Comparison of ENCODE assay signal across 8 cellular contexts in genomic region chr7:129952164-129952652, GRCh38. TPM values are rescaled to one million over a fixed set of nuclear protein-coding genes. Genes with fewer than 3 reads are reported as not detected.
DNase-seq lines count a peak whose midpoint lies in the region; ATAC-seq, FAIRE-seq and TF ChIP-seq lines count a peak whose summit lies in the region.

No MANE protein-coding gene starts in this region.

- no peak for FAIRE-seq in H1 (lab: Jason Lieb, UNC)
- FAIRE-seq in D721Med (lab: Jason Lieb, UNC) = no peak

- peak; percentile 9 for ATAC-seq in HG03565 (IDR thresholded peaks at IDR 0.05; ENCODE audit: unreplicated experiment)

- H3K9ac ChIP-seq in H1 (replicated peaks in 1 of 4; ENCODE audit: extremely low read depth in 1 of 4, low read depth in 3 of 4, low read length in 3 of 4) = peak overlapping the region; percentile 73 to 84 (median 75)

- H2AFZ ChIP-seq in H1 (ENCODE audit: low read length) = no peak overlapping the region

- no peak overlapping the region for H3K4ac ChIP-seq in H1 (replicated peaks; ENCODE audit: insufficient read length, low read depth, low read length)

- no peak for TF ChIP-seq POLR2A in H1 (IDR thresholded peaks at IDR 0.05; ENCODE audit: control extremely low read depth in 1 of 2, low read depth in 2 of 2, low read length in 2 of 2)

- H3K9me3 Mint-ChIP-seq in Caco-2 (ENCODE audit: unreplicated experiment) = no peaks in the 10 kb centered on the region

- peaks cover 16% of the 10 kb centered on the region for H3K23me2 ChIP-seq in H1 (ENCODE audit: low read depth, low read length)

- H2BK12ac ChIP-seq in H1 (ENCODE audit: low read depth, low read length) = no peak overlapping the region

- peak overlapping the region; percentile 80 for H3K4me3 ChIP-seq in Caco-2 (ENCODE audit: low read depth, low read length)
- H3K4me3 ChIP-seq in WI38 (ENCODE audit: low read depth, low read length) = peak overlapping the region; percentile 97
- H3K4me3 ChIP-seq in H1 (ENCODE audit: extremely low read depth in 1 of 4, insufficient read depth in 2 of 4, low read depth in 3 of 4, low read length in 4 of 4) = peak overlapping the region; percentile 70 to 94 (median 83)

- peaks cover 17 to 50% of the 10 kb centered on the region in 2 experiments for H3K79me2 ChIP-seq in H1 (ENCODE audit: control insufficient read depth in 1 of 2, insufficient read depth in 2 of 2, low read length in 2 of 2)

- H3K27me3 ChIP-seq in Caco-2 (replicated peaks; ENCODE audit: control insufficient read depth, insufficient read depth, low read length) (no peaks in the 10 kb centered on the region), H1 (replicated peaks in 1 of 4; ENCODE audit: control insufficient read depth in 3 of 4, extremely low read depth in 1 of 4, insufficient read depth in 3 of 4, low read length in 3 of 4) (no peaks in the 10 kb centered on the region)

- H4K5ac ChIP-seq in H1 (ENCODE audit: insufficient read length, low read depth, low read length) = no peak overlapping the region

- WGBS in H1 (ENCODE audit: extremely low coverage in 1 of 2, insufficient coverage in 1 of 2, insufficient read length in 1 of 2, insufficient replicate concordance in 2 of 2, low coverage in 1 of 2, low lambda C conversion rate in 2 of 2, missing lambda C conversion rate in 1 of 2), 2 experiments = 1% methylated on average over 26 of the region's 40 CpGs; no CpG with 5 or more reads in 1 of the 2 experiments

- H4K8ac ChIP-seq in H1 (ENCODE audit: extremely low read depth, insufficient read depth, low read length) = peak overlapping the region; percentile 64

- intact Hi-C loops in Caco-2 (cut with micrococcal nuclease; ENCODE audit: unreplicated experiment) = no loop called here

- H3K23ac ChIP-seq in H1 (ENCODE audit: insufficient read length) = no peak overlapping the region

- peaks cover 2 to 3% of the 10 kb centered on the region in 2 experiments for H4K20me1 ChIP-seq in H1 (replicated peaks in 1 of 2; ENCODE audit: control insufficient read depth in 1 of 2, insufficient read depth in 2 of 2, low read length in 2 of 2)

- H4K91ac ChIP-seq in H1 (replicated peaks; ENCODE audit: insufficient read length, low read length) = no peak overlapping the region

- H3K27ac ChIP-seq in H1 (ENCODE audit: low read depth, low read length) = peak overlapping the region; percentile 61

- no peak overlapping the region for H2AK5ac ChIP-seq in H1 (ENCODE audit: low read depth, low read length)

- H2BK120ac ChIP-seq in H1 (replicated peaks; ENCODE audit: low read depth, low read length) = no peak overlapping the region

- no peaks in the 10 kb centered on the region for H3K27me3 Mint-ChIP-seq in Caco-2 (ENCODE audit: insufficient read depth, unreplicated experiment)

- H3K36me3 ChIP-seq in Caco-2 (ENCODE audit: control insufficient read depth, insufficient read depth, low read length) = no peaks in the 10 kb centered on the region
- no peaks in the 10 kb centered on the region for H3K36me3 ChIP-seq in H1 (ENCODE audit: control insufficient read depth in 2 of 4, insufficient read depth in 4 of 4, low read length in 3 of 4)

- DNase-seq in Caco-2 (peak; percentile 36 to 55), GM20000 (ENCODE audit: low spot score) (peak; percentile 46), H1 (ENCODE audit: low read depth in 1 of 2, low spot score in 2 of 2) (peak in 1 of 2 experiments; percentile 70), mesenteric fat pad (ENCODE audit: low spot score) (peak; percentile 88), superior temporal gyrus (ENCODE audit: extremely low spot score) (peak; percentile 71), D721Med (ENCODE audit: insufficient read length, low spot score) (no peak)

- no TSS peak for BruUV-seq in Caco-2 (replicated peaks; lab: Mats Ljungman, UMichigan)

- 0 out of 4 replicates have a peak, but pooled peaks of 1 of the 2 experiments have one; percentile 5 for TF ChIP-seq RAD21 in H1 (IDR thresholded peaks at IDR 0.05 in 1 of 2, conservative IDR thresholded peaks at IDR 0.05 in 1 of 2; ENCODE audit: low read depth in 2 of 2, low read length in 2 of 2)

- H3K4me2 ChIP-seq in H1 (ENCODE audit: insufficient read depth in 1 of 2, low read depth in 2 of 2, low read length in 2 of 2) = peak overlapping the region; percentile 93 to 96

- H3K9me3 ChIP-seq in Caco-2 (no peaks in the 10 kb centered on the region), H1 (ENCODE audit: insufficient read depth in 2 of 2, low read depth in 1 of 2, low read length in 1 of 2) (no peaks in the 10 kb centered on the region)

- no peak for TF ChIP-seq CTCF in Caco-2 (IDR thresholded peaks at IDR 0.05; ENCODE audit: insufficient read depth in 1 of 2, low read depth in 1 of 2, low read length in 1 of 2, severe bottlenecking in 1 of 2, unreplicated experiment in 1 of 2)
- no peak for TF ChIP-seq CTCF in GM20000 (IDR thresholded peaks at IDR 0.05; ENCODE audit: extremely low read depth, missing control alignments)
- no peak for TF ChIP-seq CTCF in WI38 (IDR thresholded peaks at IDR 0.05; ENCODE audit: low read depth, low read length)
- TF ChIP-seq CTCF in H1 (IDR thresholded peaks at IDR 0.05; ENCODE audit: control extremely low read depth in 1 of 3, insufficient read depth in 1 of 3, low read depth in 1 of 3, low read length in 3 of 3) = no peak
- no peak for TF ChIP-seq CTCF in D721Med (IDR thresholded peaks at IDR 0.05; ENCODE audit: insufficient read depth, missing control alignments)

- no peak overlapping the region for H3K4me3 Mint-ChIP-seq in Caco-2 (ENCODE audit: unreplicated experiment)

- H3K4me1 Mint-ChIP-seq in Caco-2 (ENCODE audit: low read depth, unreplicated experiment) = peaks cover 8% of the 10 kb centered on the region

- H3K36me3 Mint-ChIP-seq in Caco-2 (ENCODE audit: insufficient read depth, unreplicated experiment) = peaks cover 14% of the 10 kb centered on the region

- no peak overlapping the region; the same call in 1 of the 2 replicates for H2BK5ac ChIP-seq in H1 (ENCODE audit: low read depth, low read length)

- peak overlapping the region; percentile 39; the same call in 1 of the 2 replicates for H3K18ac ChIP-seq in H1 (ENCODE audit: extremely low read depth, low read length)

- H2BK20ac ChIP-seq in H1 (ENCODE audit: low read length) = no peak overlapping the region

- POLR2A ChIA-PET in Caco-2 (lab: Charles Lee) (interaction anchor here (0.7 kb wide), 1 partner anchor 18 kb away, joined by 3 read pairs; no protein-coding TSS in a partner anchor), H1 (lab: Charles Lee; ENCODE audit: partially characterized antibody) (interaction anchor here (0.9 to 1.8 kb wide), 9 partner anchors 9 to 171 kb away, joined by 3 to 8 read pairs (median 5); no protein-coding TSS in a partner anchor)

- CTCF ChIA-PET in Caco-2 (lab: Charles Lee) (interaction anchor here (0.5 to 1.3 kb wide), 5 partner anchors 59 to 806 kb away, joined by 3 to 6 read pairs (median 3); no protein-coding TSS in a partner anchor), H1 (lab: Charles Lee; ENCODE audit: partially characterized antibody) (interaction anchor here (1.0 to 2.3 kb wide), 6 partner anchors 48 to 128 kb away, joined by 4 to 6 read pairs (median 5); no protein-coding TSS in a partner anchor)

- H3K56ac ChIP-seq in H1 (replicated peaks; ENCODE audit: insufficient read length, low read depth, low read length) = no peak overlapping the region

- H3K14ac ChIP-seq in H1 (ENCODE audit: insufficient read length) = no peak overlapping the region

- peaks cover 5% of the 10 kb centered on the region for H3K79me1 ChIP-seq in H1 (ENCODE audit: low read depth, low read length)

- TF ChIP-seq EP300 in H1 (IDR thresholded peaks at IDR 0.05; ENCODE audit: borderline replicate concordance in 1 of 2, low read depth in 2 of 2, low read length in 2 of 2) = no peak

- H3K27ac Mint-ChIP-seq in Caco-2 (ENCODE audit: unreplicated experiment) = peak overlapping the region; percentile 93

- no peak overlapping the region for H2BK15ac ChIP-seq in H1 (ENCODE audit: low read length)

- H3K4me1 ChIP-seq in Caco-2 (peaks cover 27% of the 10 kb centered on the region), H1 (replicated peaks in 1 of 4; ENCODE audit: control insufficient read depth in 3 of 4, insufficient read depth in 4 of 4, low read length in 3 of 4) (peaks cover 0 to 4% (median 4%) of the 10 kb centered on the region in 4 experiments; a peak in 4 of 7 replicates)

RNA-seq across cellular contexts. Expression of gene UBE2H, which starts 0.6 kb away (rescaled TPM):
- 35.7 and 43.2 TPM in 2 replicates for total RNA-seq in Caco-2 (2022)
- total RNA-seq in H1 (2021; fragmentation: NEBNext Ultra II Directional; extraction: Animal tissue kit (Norgen Biotek cat#: 25700)) = 62.2 and 62.6 TPM in 2 replicates
- polyA plus RNA-seq in H1 (2011; rRNA removed) = 29.0 and 30.6 TPM in 2 replicates
- polyA plus RNA-seq in H1 (2011; cell fraction: cytosol; rRNA removed) = 41.8 TPM
- 20.7 TPM for polyA plus RNA-seq in H1 (2011; cell fraction: nucleus; rRNA removed)
- 32.5 to 59.7 TPM (median 39.3 TPM) in 4 replicates for polyA plus RNA-seq in H1 (2012, experiment 1 of 2)
- 7.3 TPM for polyA plus RNA-seq in H1 (2012, experiment 2 of 2)
- polyA plus RNA-seq in H1 (2013, experiment 1 of 2) = 43.4 TPM
- 48.3 TPM for polyA plus RNA-seq in H1 (2013, experiment 2 of 2)
- 49.8 and 56.0 TPM in 2 replicates for polyA minus RNA-seq in H1 (2011; rRNA and poly(A)+ RNA removed)
- 52.1 TPM for polyA minus RNA-seq in H1 (2011; cell fraction: cytosol; rRNA and poly(A)+ RNA removed)
- 34.3 TPM for polyA minus RNA-seq in H1 (2011; cell fraction: nucleus; rRNA and poly(A)+ RNA removed)
- total RNA-seq in mesenteric fat pad = 117 TPM
